In genomic region chr10:19929466-19930140, GRCh38 we compare ENCODE assay signal across 9 cellular contexts.
DNase-seq lines count a peak whose midpoint lies in the region; ATAC-seq and TF ChIP-seq lines count a peak whose summit lies in the region.
"Had no signal": no experiment of that assay in that cellular context is flagged by ENCODE, and none has a peak within 500 bp of the region (broad histone marks: within the 10 kb centered on the region; RNA-seq: fewer than 3 reads in every experiment).

No MANE protein-coding gene starts in this region.

- no peaks in the 10 kb centered on the region for H3K36me3 Mint-ChIP-seq in brain

- H3K9me3 ChIP-seq in tibial nerve, result no peaks in the 10 kb centered on the region

- peak overlapping the region in 2 of 4 donors; percentile 16 to 65 for H3K27ac ChIP-seq in tibial nerve

- H3K4me1 ChIP-seq in tibial nerve, result peaks cover 0 to 38% (median 6%) of the 10 kb centered on the region in 4 donors

- DNase-seq in GM03348 (ENCODE audit: low spot score), result peak; percentile 53
- DNase-seq in iris pigment epithelial cell (ENCODE audit: low read depth), result peak; percentile 82
- DNase-seq in skeletal muscle cell (ENCODE audit: low read depth), result peak; percentile 66
- no peak for DNase-seq in COR-L47 (lab: John Stamatoyannopoulos, UW)
- no peak for DNase-seq in tibial nerve (ENCODE audit: low spot score in 2 of 2)
- DNase-seq: NCI-H2029 treated with DMSO at 0.1 percent for 48 hours had no signal

- TF ChIP-seq CTCF in brain (conservative IDR thresholded peaks at IDR 0.05), result no peak
- TF ChIP-seq CTCF in tibial nerve (IDR thresholded peaks at IDR 0.05), result no peak

- peak overlapping the region in 4 of 5 experiments; percentile 12 to 85 (median 64) for H3K27ac Mint-ChIP-seq in brain

- H3K4me1 Mint-ChIP-seq in brain, result peaks cover 57% of the 10 kb centered on the region

- TF ChIP-seq EP300 in tibial nerve (IDR thresholded peaks at IDR 0.05), result peak in 1 of 2 donors; percentile 53

- no peaks in the 10 kb centered on the region for H3K9me3 Mint-ChIP-seq in brain

- H3K4me3 Mint-ChIP-seq in brain, result no peak overlapping the region

- H3K27me3 Mint-ChIP-seq in brain, result peaks cover 8% of the 10 kb centered on the region

- 22 to 30% methylated on average over 3 of the region's 3 CpGs for WGBS in tibial nerve, 2 donors

- H3K4me3 ChIP-seq in skeletal muscle cell (ENCODE audit: low read depth, low read length), result no peak overlapping the region
- H3K4me3 ChIP-seq in tibial nerve, result no peak overlapping the region

- no peak for TF ChIP-seq POLR2A in tibial nerve (IDR thresholded peaks at IDR 0.05)

- H3K27me3 ChIP-seq in tibial nerve, result no peaks in the 10 kb centered on the region

- no peaks in the 10 kb centered on the region for H3K36me3 ChIP-seq in tibial nerve

- no peak for ATAC-seq in GM19463 (IDR thresholded peaks at IDR 0.05; ENCODE audit: unreplicated experiment)
- no peak for ATAC-seq in HG02885 (IDR thresholded peaks at IDR 0.05; ENCODE audit: poor library complexity, unreplicated experiment)

Comparison
In these comparisons a context has a peak if more than half of its experiments do, and no peak if none do; other contexts are left out.
1. DNase-seq: peak in GM03348 (single experiment), iris pigment epithelial cell (single experiment) and skeletal muscle cell (single experiment); none in COR-L47 (single experiment) and tibial nerve (0 of 2).